In the genomic region with DNA sequence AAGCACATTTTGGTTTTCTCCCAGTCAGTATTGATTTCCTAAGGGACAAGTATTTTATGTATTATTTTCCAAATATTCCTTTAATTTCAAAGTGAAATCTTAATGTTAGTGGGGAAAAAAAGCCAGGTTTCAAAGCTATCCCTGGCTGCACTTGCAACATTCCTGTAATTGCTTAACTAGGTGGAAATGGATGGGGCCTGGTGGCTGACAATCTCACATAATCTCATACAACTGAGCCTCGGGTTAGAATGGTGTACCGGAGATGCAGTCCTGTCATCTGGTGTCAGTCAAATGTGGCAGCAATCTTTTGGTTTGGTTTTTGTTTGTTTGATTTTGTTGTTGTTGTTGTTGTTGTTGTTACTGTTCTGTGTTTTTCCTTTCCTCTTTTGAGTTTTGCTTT, we compare ENCODE assay signal across 24 cellular contexts. TPM values are rescaled to one million over a fixed set of nuclear protein-coding genes. Genes with fewer than 3 reads are reported as not detected.
DNase-seq lines count a peak whose midpoint lies in the region; ATAC-seq, FAIRE-seq and TF ChIP-seq lines count a peak whose summit lies in the region.
"Had no signal": no experiment of that assay in that cellular context is flagged by ENCODE, and none has a peak within 500 bp of the region (broad histone marks: within the 10 kb centered on the region; RNA-seq: fewer than 3 reads in every experiment).

No MANE protein-coding gene starts in this region.

- peaks cover 17% of the 10 kb centered on the region for H4K20me1 ChIP-seq in PC-9 (ENCODE audit: insufficient read depth)

- H3K9me3 Mint-ChIP-seq in activated CD8-positive, alpha-beta memory T cell treated with anti-CD3 and anti-CD28 coated beads, Interleukin-2, amount 10 ng/mL, durations not matched to agents 7 days and 5 days (ENCODE audit: low read depth), result no peaks in the 10 kb centered on the region
- H3K9me3 Mint-ChIP-seq: CD4-positive, CD25-positive, alpha-beta regulatory T cell; CD8-positive, alpha-beta memory T cell; HFFc6 had no signal

- no peak overlapping the region for H3K4me3 Mint-ChIP-seq in activated CD8-positive, alpha-beta memory T cell treated with anti-CD3 and anti-CD28 coated beads, Interleukin-2, amount 10 ng/mL, durations not matched to agents 7 days and 5 days
- H3K4me3 Mint-ChIP-seq: B cell; CD4-positive, CD25-positive, alpha-beta regulatory T cell; CD8-positive, alpha-beta memory T cell; HFFc6 had no signal

- H3K4me1 ChIP-seq in PC-9 (replicated peaks; ENCODE audit: insufficient read depth) (no peaks in the 10 kb centered on the region), body of pancreas (no peaks in the 10 kb centered on the region)

- H3K27ac Mint-ChIP-seq in activated CD8-positive, alpha-beta memory T cell treated with anti-CD3 and anti-CD28 coated beads, Interleukin-2, amount 10 ng/mL, durations not matched to agents 7 days and 5 days, result peak overlapping the region; percentile 2
- H3K27ac Mint-ChIP-seq: B cell, HFFc6 had no signal

- no peak overlapping the region for H3K4me3 ChIP-seq in PC-9
- H3K4me3 ChIP-seq in bronchial epithelial cell (ENCODE audit: low read depth, low read length), result no peak overlapping the region
- no peak overlapping the region for H3K4me3 ChIP-seq in body of pancreas
- H3K4me3 ChIP-seq: GM12878 had no signal

- no peak overlapping the region for H3K4me2 ChIP-seq in PC-9

- H3K9me3 ChIP-seq in PC-9 (ENCODE audit: insufficient read depth, low read depth), result no peaks in the 10 kb centered on the region
- H3K9me3 ChIP-seq in body of pancreas, result no peaks in the 10 kb centered on the region

- peaks cover 68% of the 10 kb centered on the region for H3F3A ChIP-seq in PC-9 (ENCODE audit: insufficient read depth, low read depth)

- 82 to 83% methylated on average over 2 of the region's 2 CpGs for WGBS in body of pancreas, 2 donors

- H2AFZ ChIP-seq in PC-9, result no peak overlapping the region

- intact Hi-C loops in PC-9 (cut with micrococcal nuclease; ENCODE audit: unreplicated experiment), result no loop called here
- intact Hi-C loops in body of pancreas (cut with DNase I), result no loop called here

- H3K27ac ChIP-seq in PC-9 (peak overlapping the region; percentile 27; the same call in 1 of the 2 replicates), body of pancreas (no peak overlapping the region)

- FAIRE-seq in bronchial epithelial cell (lab: Jason Lieb, UNC), result peak; percentile 77
- FAIRE-seq: GM12878, HTR-8/SVneo had no signal

- no peak for TF ChIP-seq POLR2A in body of pancreas (IDR thresholded peaks at IDR 0.05)

- TF ChIP-seq CTCF in PC-9 (conservative IDR thresholded peaks at IDR 0.05), result no peak
- no peak for TF ChIP-seq CTCF in bronchial epithelial cell (IDR thresholded peaks at IDR 0.05; ENCODE audit: insufficient read depth, low read length, severe bottlenecking)
- no peak for TF ChIP-seq CTCF in body of pancreas (IDR thresholded peaks at IDR 0.05)

- POLR2A ChIA-PET in PC-9 (lab: Charles Lee; ENCODE audit: unreplicated experiment), result no interaction called here

- peaks cover 24% of the 10 kb centered on the region for H3K36me3 Mint-ChIP-seq in activated CD8-positive, alpha-beta memory T cell treated with anti-CD3 and anti-CD28 coated beads, Interleukin-2, amount 10 ng/mL, durations not matched to agents 7 days and 5 days

- DNase-seq in activated CD8-positive, alpha-beta memory T cell treated with anti-CD3 and anti-CD28 coated beads, Interleukin-2, amount 10 ng/mL, durations not matched to agents 7 days and 5 days, result no peak
- DNase-seq in activated CD8-positive, alpha-beta memory T cell treated with anti-CD3 and anti-CD28 coated beads, Interleukin-2, amount 50 U/mL, for 4 hours, result no peak
- DNase-seq in PC-9 (no peak), bronchial epithelial cell (ENCODE audit: low read depth) (no peak), body of pancreas (no peak)
- DNase-seq: C1 segment of cervical spinal cord; CD4-positive, CD25-positive, alpha-beta regulatory T cell; CD8-positive, alpha-beta memory T cell; COR-L47; DMS 273 treated with DMSO at 0.1 percent for 48 hours; DMS53; DND-41; EL; GOT3; H7; HFFc6; IMR-90 had no signal

- H3K27me3 Mint-ChIP-seq in activated CD8-positive, alpha-beta memory T cell treated with anti-CD3 and anti-CD28 coated beads, Interleukin-2, amount 10 ng/mL, durations not matched to agents 7 days and 5 days, result no peaks in the 10 kb centered on the region
- H3K27me3 Mint-ChIP-seq: B cell; CD4-positive, CD25-positive, alpha-beta regulatory T cell; CD8-positive, alpha-beta memory T cell had no signal

- CTCF ChIA-PET in activated CD8-positive, alpha-beta memory T cell treated with anti-CD3 and anti-CD28 coated beads, Interleukin-2, amount 10 ng/mL, durations not matched to agents 7 days and 5 days (lab: Charles Lee), result no interaction called here
- CTCF ChIA-PET in PC-9 (lab: Charles Lee), result no interaction called here

- peaks cover 85% of the 10 kb centered on the region for H3K79me2 ChIP-seq in PC-9 (ENCODE audit: low read depth)

- no TSS peak for BruUV-seq in PC-9 (replicated peaks; lab: Mats Ljungman, UMichigan)

- no peaks in the 10 kb centered on the region for H3K4me1 Mint-ChIP-seq in activated CD8-positive, alpha-beta memory T cell treated with anti-CD3 and anti-CD28 coated beads, Interleukin-2, amount 10 ng/mL, durations not matched to agents 7 days and 5 days
- H3K4me1 Mint-ChIP-seq: B cell had no signal

- no peak for ATAC-seq in activated CD8-positive, alpha-beta memory T cell treated with anti-CD3 and anti-CD28 coated beads, Interleukin-2, amount 10 ng/mL, durations not matched to agents 7 days and 5 days
- ATAC-seq in HG02884 (IDR thresholded peaks at IDR 0.05; ENCODE audit: unreplicated experiment) (no peak), body of pancreas (no peak)
- ATAC-seq: GM12878, HCT116 had no signal

- H3K27me3 ChIP-seq in PC-9 (ENCODE audit: insufficient read depth, low read depth) (no peaks in the 10 kb centered on the region), bronchial epithelial cell (ENCODE audit: control insufficient read depth, insufficient read depth, low read length) (no peaks in the 10 kb centered on the region), body of pancreas (no peaks in the 10 kb centered on the region)

- H3K36me3 ChIP-seq in PC-9 (ENCODE audit: low read depth) (peaks cover 29% of the 10 kb centered on the region), bronchial epithelial cell (ENCODE audit: control insufficient read depth, insufficient read depth, low read length) (peaks cover 12% of the 10 kb centered on the region), body of pancreas (replicated peaks in 1 of 2; ENCODE audit: insufficient read depth in 1 of 2, low read depth in 2 of 2) (peaks cover 0 to 15% of the 10 kb centered on the region in 2 donors)

- H3K9me2 ChIP-seq in PC-9 (ENCODE audit: insufficient read depth), result no peaks in the 10 kb centered on the region

RNA-seq across cellular contexts. Expression of a gene that starts 46.1 kb away (rescaled TPM):
- total RNA-seq in activated CD8-positive, alpha-beta memory T cell treated with anti-CD3 and anti-CD28 coated beads, Interleukin-2, amount 10 ng/mL, durations not matched to agents 7 days and 5 days, result 10 to 100 TPM; 58.4 to 59.4 TPM
- 185 and 213 TPM in 2 replicates for total RNA-seq in PC-9 (2021)
- total RNA-seq in bronchial epithelial cell, result 69.8 and 71.1 TPM in 2 replicates
- 10 to 100 TPM; 36.6 to 63.6 TPM for total RNA-seq in body of pancreas

RNA-seq across cellular contexts. Expression of a gene that starts 49.7 kb away (rescaled TPM):
- total RNA-seq in activated CD8-positive, alpha-beta memory T cell treated with anti-CD3 and anti-CD28 coated beads, Interleukin-2, amount 10 ng/mL, durations not matched to agents 7 days and 5 days, result not detected
- total RNA-seq in PC-9 (2021) (not detected in 2 replicates), bronchial epithelial cell (not detected in 2 replicates), body of pancreas (not detected)
- total RNA-seq: A172; CD4-positive, CD25-positive, alpha-beta regulatory T cell; CD8-positive, alpha-beta memory T cell; G401; GM12878; H7; HFFc6; IMR-90 had no signal
